ENCODE assay signal across 30 cellular contexts in genomic region chr5:113115956-113116355, GRCh38.
"Had no signal": no experiment of that assay in that cellular context is flagged by ENCODE, and none has a peak within 500 bp of the region (broad histone marks: within the 10 kb centered on the region; RNA-seq: fewer than 3 reads in every experiment).

No MANE protein-coding gene starts in this region.

- H3K27ac ChIP-seq: ascending aorta, breast epithelium, cardiac muscle cell, colonic mucosa, gastrocnemius medialis, heart left ventricle, VCaP had no signal

- H3K4me3 ChIP-seq: ascending aorta, breast epithelium, cardiac muscle cell, colonic mucosa, gastrocnemius medialis, heart left ventricle had no signal

- H3K27me3 Mint-ChIP-seq: activated CD4-positive, alpha-beta memory T cell treated with anti-CD3 and anti-CD28 coated beads, Interleukin-2, amount 10 ng/mL, durations not matched to agents 7 days and 5 days; activated naive CD8-positive, alpha-beta T cell treated with anti-CD3 and anti-CD28 coated beads, Interleukin-2, amount 10 ng/mL, durations not matched to agents 7 days and 5 days; activated T-cell treated with anti-CD3 and anti-CD28 coated beads, Interleukin-2, amount 50 U/mL, for 24 hours; brain had no signal

- H3K36me3 Mint-ChIP-seq: activated naive CD4-positive, alpha-beta T cell treated with anti-CD3 and anti-CD28 coated beads, Interleukin-2, amount 10 ng/mL, durations not matched to agents 7 days and 5 days; activated naive CD4-positive, alpha-beta T cell treated with anti-CD3 and anti-CD28 coated beads, Interleukin-2, amount 50 U/mL, for 72 hours; activated naive CD8-positive, alpha-beta T cell treated with anti-CD3 and anti-CD28 coated beads, Interleukin-2, amount 10 ng/mL, durations not matched to agents 7 days and 5 days had no signal

- H3K9me3 ChIP-seq: ascending aorta, breast epithelium, colonic mucosa, gastrocnemius medialis had no signal

- DNase-seq: activated CD4-positive, alpha-beta memory T cell treated with anti-CD3 and anti-CD28 coated beads, Interleukin-2, amount 10 ng/mL, durations not matched to agents 7 days and 5 days; activated CD4-positive, alpha-beta T cell treated with anti-CD3 and anti-CD28 coated beads for 1 hour; activated CD4-positive, alpha-beta T cell treated with anti-CD3 and anti-CD28 coated beads for 4 hours; activated CD4-positive, alpha-beta T cell treated with anti-CD3 and anti-CD28 coated beads, Interleukin-2, amount 10 ng/mL, durations not matched to agents 7 days and 5 days; activated CD4-positive, alpha-beta T cell treated with anti-CD3 and anti-CD28 coated beads, Interleukin-2, amount 50 U/mL, for 4 hours; activated CD8-positive, alpha-beta memory T cell treated with anti-CD3 and anti-CD28 coated beads, Interleukin-2, amount 50 U/mL, for 48 hours; activated gamma-delta T cell; activated naive CD4-positive, alpha-beta T cell; activated naive CD4-positive, alpha-beta T cell treated with anti-CD3 and anti-CD28 coated beads, Interleukin-2, amount 10 ng/mL, durations not matched to agents 7 days and 5 days; activated naive CD8-positive, alpha-beta T cell treated with anti-CD3 and anti-CD28 coated beads, Interleukin-2, amount 10 ng/mL, durations not matched to agents 7 days and 5 days; activated T-cell treated with anti-CD3 and anti-CD28 coated beads for 4 hours; activated T-cell treated with anti-CD3 and anti-CD28 coated beads, Interleukin-2, amount 50 U/mL, for 24 hours; activated T-cell treated with anti-CD3 and anti-CD28 coated beads, Interleukin-2, amount 50 U/mL, for 72 hours; central memory CD4-positive, alpha-beta T cell; cerebellar nuclear complex; colonic mucosa; effector memory CD4-positive, alpha-beta T cell; endodermal cell; foreskin fibroblast; gastrocnemius medialis; glutamatergic neuron; heart left ventricle; T-helper 2 cell had no signal

- H3K4me1 ChIP-seq: ascending aorta, breast epithelium, colonic mucosa had no signal

- H3K4me1 Mint-ChIP-seq: activated CD4-positive, alpha-beta memory T cell treated with anti-CD3 and anti-CD28 coated beads, Interleukin-2, amount 10 ng/mL, durations not matched to agents 7 days and 5 days; activated CD4-positive, alpha-beta T cell treated with anti-CD3 and anti-CD28 coated beads, Interleukin-2, amount 10 ng/mL, durations not matched to agents 7 days and 5 days; activated naive CD4-positive, alpha-beta T cell treated with anti-CD3 and anti-CD28 coated beads, Interleukin-2, amount 10 ng/mL, durations not matched to agents 7 days and 5 days; activated naive CD8-positive, alpha-beta T cell treated with anti-CD3 and anti-CD28 coated beads, Interleukin-2, amount 10 ng/mL, durations not matched to agents 7 days and 5 days had no signal

- H3K4me3 Mint-ChIP-seq: activated CD4-positive, alpha-beta memory T cell treated with anti-CD3 and anti-CD28 coated beads, Interleukin-2, amount 10 ng/mL, durations not matched to agents 7 days and 5 days; activated CD4-positive, alpha-beta T cell treated with anti-CD3 and anti-CD28 coated beads, Interleukin-2, amount 10 ng/mL, durations not matched to agents 7 days and 5 days; activated naive CD4-positive, alpha-beta T cell treated with anti-CD3 and anti-CD28 coated beads, Interleukin-2, amount 10 ng/mL, durations not matched to agents 7 days and 5 days; activated naive CD8-positive, alpha-beta T cell treated with anti-CD3 and anti-CD28 coated beads, Interleukin-2, amount 10 ng/mL, durations not matched to agents 7 days and 5 days; activated T-cell treated with anti-CD3 and anti-CD28 coated beads, Interleukin-2, amount 50 U/mL, for 24 hours; activated T-cell treated with anti-CD3 and anti-CD28 coated beads, Interleukin-2, amount 50 U/mL, for 72 hours; brain; endodermal cell; WTC11 had no signal

- H3K36me3 ChIP-seq: ascending aorta, breast epithelium, cardiac muscle cell, colonic mucosa, gastrocnemius medialis had no signal

- H3K27me3 ChIP-seq: ascending aorta, breast epithelium, cardiac muscle cell, colonic mucosa, gastrocnemius medialis, heart left ventricle had no signal

- H3K9me3 Mint-ChIP-seq: activated CD4-positive, alpha-beta memory T cell treated with anti-CD3 and anti-CD28 coated beads, Interleukin-2, amount 10 ng/mL, durations not matched to agents 7 days and 5 days; activated CD4-positive, alpha-beta T cell treated with anti-CD3 and anti-CD28 coated beads, Interleukin-2, amount 10 ng/mL, durations not matched to agents 7 days and 5 days; activated naive CD4-positive, alpha-beta T cell treated with anti-CD3 and anti-CD28 coated beads, Interleukin-2, amount 10 ng/mL, durations not matched to agents 7 days and 5 days; activated naive CD4-positive, alpha-beta T cell treated with anti-CD3 and anti-CD28 coated beads, Interleukin-2, amount 50 U/mL, for 72 hours; activated naive CD8-positive, alpha-beta T cell treated with anti-CD3 and anti-CD28 coated beads, Interleukin-2, amount 10 ng/mL, durations not matched to agents 7 days and 5 days; activated T-cell treated with anti-CD3 and anti-CD28 coated beads, Interleukin-2, amount 50 U/mL, for 24 hours; activated T-cell treated with anti-CD3 and anti-CD28 coated beads, Interleukin-2, amount 50 U/mL, for 72 hours had no signal

- H3K27ac Mint-ChIP-seq: activated CD4-positive, alpha-beta memory T cell treated with anti-CD3 and anti-CD28 coated beads, Interleukin-2, amount 10 ng/mL, durations not matched to agents 7 days and 5 days; activated CD4-positive, alpha-beta T cell treated with anti-CD3 and anti-CD28 coated beads, Interleukin-2, amount 10 ng/mL, durations not matched to agents 7 days and 5 days; activated naive CD4-positive, alpha-beta T cell treated with anti-CD3 and anti-CD28 coated beads, Interleukin-2, amount 10 ng/mL, durations not matched to agents 7 days and 5 days; activated naive CD4-positive, alpha-beta T cell treated with anti-CD3 and anti-CD28 coated beads, Interleukin-2, amount 50 U/mL, for 72 hours; activated naive CD8-positive, alpha-beta T cell treated with anti-CD3 and anti-CD28 coated beads, Interleukin-2, amount 10 ng/mL, durations not matched to agents 7 days and 5 days; activated T-cell treated with anti-CD3 and anti-CD28 coated beads, Interleukin-2, amount 50 U/mL, for 24 hours; activated T-cell treated with anti-CD3 and anti-CD28 coated beads, Interleukin-2, amount 50 U/mL, for 72 hours; endodermal cell; WTC11 had no signal
